In genomic region chr5:136062563-136063274, GRCh38 we compare ENCODE assay signal across 8 cellular contexts.
DNase-seq lines count a peak whose midpoint lies in the region; ATAC-seq lines count a peak whose summit lies in the region.

No MANE protein-coding gene starts in this region.

- H3K4me1 Mint-ChIP-seq in stimulated activated naive B cell treated with anti-CD40 and anti-IgM and Interleukin-4, amounts not matched to agents 10 μg/mL and 1 μg/mL and 100 μg/mL, for 72 hours: no peaks in the 10 kb centered on the region
- H3K4me1 Mint-ChIP-seq in activated naive CD8-positive, alpha-beta T cell treated with anti-CD3 and anti-CD28 coated beads, Interleukin-2, amount 50 U/mL, for 24 hours: no peaks in the 10 kb centered on the region

- H3K27me3 Mint-ChIP-seq in stimulated activated naive B cell treated with anti-CD40 and anti-IgM and Interleukin-4, amounts not matched to agents 10 μg/mL and 1 μg/mL and 100 μg/mL, for 72 hours: peaks cover 0 to 6% of the 10 kb centered on the region in 2 donors
- no peaks in the 10 kb centered on the region for H3K27me3 Mint-ChIP-seq in activated naive CD8-positive, alpha-beta T cell treated with anti-CD3 and anti-CD28 coated beads, Interleukin-2, amount 50 U/mL, for 24 hours

- H3K27ac Mint-ChIP-seq in stimulated activated naive B cell treated with anti-CD40 and anti-IgM and Interleukin-4, amounts not matched to agents 10 μg/mL and 1 μg/mL and 100 μg/mL, for 72 hours: no peak overlapping the region
- H3K27ac Mint-ChIP-seq in activated naive CD8-positive, alpha-beta T cell treated with anti-CD3 and anti-CD28 coated beads, Interleukin-2, amount 50 U/mL, for 24 hours: no peak overlapping the region

- no peak overlapping the region for H3K4me3 Mint-ChIP-seq in stimulated activated naive B cell treated with anti-CD40 and anti-IgM and Interleukin-4, amounts not matched to agents 10 μg/mL and 1 μg/mL and 100 μg/mL, for 72 hours
- H3K4me3 Mint-ChIP-seq in activated naive CD8-positive, alpha-beta T cell treated with anti-CD3 and anti-CD28 coated beads, Interleukin-2, amount 50 U/mL, for 24 hours: no peak overlapping the region

- DNase-seq in DMS153 (lab: John Stamatoyannopoulos, UW): peak; percentile 31
- no peak for DNase-seq in DMS153 treated with DMSO at 0.1 percent for 48 hours (lab: John Stamatoyannopoulos, UW; ENCODE audit: unreplicated experiment)
- peak; percentile 74 for DNase-seq in RPMI8226
- peak; percentile 50 for DNase-seq in fibroblast of peridontal ligament (ENCODE audit: extremely low read depth)
- DNase-seq in stimulated activated naive B cell treated with anti-CD40 and anti-IgM and Interleukin-4, amounts not matched to agents 10 μg/mL and 1 μg/mL and 100 μg/mL, for 72 hours: no peak
- DNase-seq in activated naive CD8-positive, alpha-beta T cell treated with anti-CD3 and anti-CD28 coated beads, Interleukin-2, amount 50 U/mL, for 24 hours: no peak

- H3K9me3 Mint-ChIP-seq in stimulated activated naive B cell treated with anti-CD40 and anti-IgM and Interleukin-4, amounts not matched to agents 10 μg/mL and 1 μg/mL and 100 μg/mL, for 72 hours: no peaks in the 10 kb centered on the region
- H3K9me3 Mint-ChIP-seq in activated naive CD8-positive, alpha-beta T cell treated with anti-CD3 and anti-CD28 coated beads, Interleukin-2, amount 50 U/mL, for 24 hours: no peaks in the 10 kb centered on the region

- H3K36me3 Mint-ChIP-seq in stimulated activated naive B cell treated with anti-CD40 and anti-IgM and Interleukin-4, amounts not matched to agents 10 μg/mL and 1 μg/mL and 100 μg/mL, for 72 hours: no peaks in the 10 kb centered on the region
- no peaks in the 10 kb centered on the region for H3K36me3 Mint-ChIP-seq in activated naive CD8-positive, alpha-beta T cell treated with anti-CD3 and anti-CD28 coated beads, Interleukin-2, amount 50 U/mL, for 24 hours (ENCODE audit: low read depth)

- ATAC-seq in GM19025 (IDR thresholded peaks at IDR 0.05; ENCODE audit: low read depth, unreplicated experiment) (peak; percentile 77), HG03432 (IDR thresholded peaks at IDR 0.05; ENCODE audit: unreplicated experiment) (peak; percentile 85)
- peak; percentile 79 to 81 for ATAC-seq in stimulated activated naive B cell treated with anti-CD40 and anti-IgM and Interleukin-4, amounts not matched to agents 10 μg/mL and 1 μg/mL and 100 μg/mL, for 72 hours (replicated peaks)
- ATAC-seq in activated naive CD8-positive, alpha-beta T cell treated with anti-CD3 and anti-CD28 coated beads, Interleukin-2, amount 50 U/mL, for 24 hours: no peak

Comparison
In these comparisons a context has a peak if more than half of its experiments do, and no peak if none do; other contexts are left out.
1. DNase-seq: peak in DMS153 (single experiment), RPMI8226 (single experiment) and fibroblast of peridontal ligament (single experiment); none in DMS153 treated with DMSO at 0.1 percent for 48 hours (single experiment), stimulated activated naive B cell treated with anti-CD40 and anti-IgM and Interleukin-4, amounts not matched to agents 10 μg/mL and 1 μg/mL and 100 μg/mL, for 72 hours (single experiment) and activated naive CD8-positive, alpha-beta T cell treated with anti-CD3 and anti-CD28 coated beads, Interleukin-2, amount 50 U/mL, for 24 hours (single experiment).